8 cellular contexts compared by ENCODE assay signal in the genomic region with DNA sequence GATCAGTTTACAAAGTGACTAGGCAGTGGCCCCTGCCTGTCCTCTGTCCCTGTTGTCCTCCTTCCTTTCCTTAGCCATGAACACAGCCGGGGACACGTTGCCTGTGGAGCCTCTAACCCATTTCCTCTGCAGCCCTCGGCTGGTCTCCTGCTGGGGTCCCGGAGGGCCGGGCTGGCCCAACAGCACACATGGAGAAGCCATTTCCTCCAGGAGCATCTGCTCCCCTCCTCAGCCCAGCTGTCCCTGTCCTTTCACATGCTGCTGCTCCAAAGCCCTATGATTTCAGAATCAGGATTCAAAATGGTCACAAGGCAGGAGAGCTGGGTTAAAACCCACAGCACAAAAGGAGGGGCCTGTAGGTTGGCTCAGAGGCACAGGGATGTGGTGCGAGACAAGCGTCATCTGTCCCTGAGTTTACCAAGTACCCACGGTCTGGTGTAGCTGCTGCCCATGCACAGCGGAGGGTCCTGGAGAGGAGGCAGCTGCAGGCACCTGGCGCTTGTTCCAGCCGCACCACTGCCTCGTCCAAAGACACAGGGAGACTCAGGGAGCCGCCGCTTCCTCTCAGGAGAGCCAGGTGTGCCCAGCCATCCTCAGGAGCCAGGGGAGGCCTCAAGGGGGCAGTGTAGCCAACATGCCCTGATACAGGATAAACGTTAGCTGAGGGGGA. TPM values are rescaled to one million over a fixed set of nuclear protein-coding genes. Genes with fewer than 3 reads are reported as not detected.
DNase-seq lines count a peak whose midpoint lies in the region; ATAC-seq, FAIRE-seq and TF ChIP-seq lines count a peak whose summit lies in the region.

No MANE protein-coding gene starts in this region.

- no peaks in the 10 kb centered on the region for H3K36me3 Mint-ChIP-seq in stimulated activated memory B cell treated with anti-CD40 and anti-IgM and Interleukin-4, amounts not matched to agents 10 μg/mL and 1 μg/mL and 100 μg/mL, for 72 hours

- POLR2A ChIA-PET in HCT116 (lab: Charles Lee) = no interaction called here

- H3K27ac Mint-ChIP-seq in stimulated activated memory B cell treated with anti-CD40 and anti-IgM and Interleukin-4, amounts not matched to agents 10 μg/mL and 1 μg/mL and 100 μg/mL, for 72 hours = no peak overlapping the region

- H3K4me2 ChIP-seq in HCT116 (ENCODE audit: low read length) = peak overlapping the region; percentile 10; the same call in 1 of the 2 replicates

- no peaks in the 10 kb centered on the region for H3K9me2 ChIP-seq in HCT116 (ENCODE audit: insufficient read depth)

- RAD21 ChIA-PET in HCT116 (lab: Charles Lee; ENCODE audit: low non-redundant PET in 1 of 2, low total read pairs in 2 of 2, uncharacterized antibody in 2 of 2, unreplicated experiment in 2 of 2) = interaction anchor here in 1 of 2 experiments (1.0 kb wide), 1 partner anchor 252 kb away, joined by 6 read pairs; no protein-coding TSS in a partner anchor

- H3K27me3 ChIP-seq in HCT116 (ENCODE audit: insufficient read depth, low read length) (no peaks in the 10 kb centered on the region), pancreas (no peaks in the 10 kb centered on the region)

- H3K4me3 Mint-ChIP-seq in stimulated activated memory B cell treated with anti-CD40 and anti-IgM and Interleukin-4, amounts not matched to agents 10 μg/mL and 1 μg/mL and 100 μg/mL, for 72 hours = no peak overlapping the region

- peak; percentile 70 for TF ChIP-seq RAD21 in HCT116 (IDR thresholded peaks at IDR 0.05; ENCODE audit: low read depth)

- FAIRE-seq in pancreas (lab: Jason Lieb, UNC) = no peak

- peak overlapping the region; percentile 52 for H2AFZ ChIP-seq in HCT116 (ENCODE audit: low read depth, low read length, poor library complexity, severe bottlenecking)

- H3K9me3 Mint-ChIP-seq in stimulated activated memory B cell treated with anti-CD40 and anti-IgM and Interleukin-4, amounts not matched to agents 10 μg/mL and 1 μg/mL and 100 μg/mL, for 72 hours = no peaks in the 10 kb centered on the region

- H3K4me3 ChIP-seq in HCT116 (replicated peaks in 1 of 2; ENCODE audit: low read depth in 1 of 2, low read length in 2 of 2) = no peak overlapping the region
- H3K4me3 ChIP-seq in fibroblast of pulmonary artery (replicated peaks; ENCODE audit: low read depth, low read length) = no peak overlapping the region
- no peak overlapping the region for H3K4me3 ChIP-seq in pancreas

- no peaks in the 10 kb centered on the region for H4K20me1 ChIP-seq in HCT116 (ENCODE audit: insufficient read depth)

- H3K9me3 ChIP-seq in HCT116 (ENCODE audit: control insufficient read depth in 1 of 2, insufficient read depth in 1 of 2, low read depth in 1 of 2, low read length in 2 of 2) = no peaks in the 10 kb centered on the region
- H3K9me3 ChIP-seq in pancreas = no peaks in the 10 kb centered on the region

- BruUV-seq in HCT116 (replicated peaks; lab: Mats Ljungman, UMichigan) = no TSS peak

- TF ChIP-seq POLR2A in HCT116 (IDR thresholded peaks at IDR 0.05; ENCODE audit: borderline replicate concordance, extremely low read depth, insufficient read depth, insufficient read length) = no peak

- 34 to 35% methylated on average over 15 of the region's 15 CpGs for WGBS in pancreas, 2 donors

- CTCF ChIA-PET in HCT116 (lab: Charles Lee) = interaction anchor here (0.7 to 1.9 kb wide), 3 partner anchors 9 to 253 kb away, joined by 3 to 19 read pairs (median 3); no protein-coding TSS in a partner anchor

- H3K4me1 ChIP-seq in HCT116 (ENCODE audit: control insufficient read depth in 1 of 2, insufficient read depth in 2 of 2, low read length in 2 of 2) = peaks cover 7 to 22% of the 10 kb centered on the region in 2 experiments
- H3K4me1 ChIP-seq in pancreas = no peaks in the 10 kb centered on the region

- DNase-seq in COR-L47 (lab: John Stamatoyannopoulos, UW) (peak; percentile 87), HCT116 (ENCODE audit: low read depth, low spot score) (peak; percentile 22), NCI-H526 (lab: John Stamatoyannopoulos, UW) (peak; percentile 87 to 98), activated T-cell treated with anti-CD3 and anti-CD28 coated beads for 24 hours (ENCODE audit: low read depth) (peak; percentile 32), fibroblast of pulmonary artery (ENCODE audit: low read depth) (peak; percentile 34), pancreas (peak; percentile 43 to 87 (median 60))

- H3K36me3 ChIP-seq in HCT116 (ENCODE audit: control insufficient read depth in 1 of 2, insufficient read depth in 2 of 2, low read length in 2 of 2) (no peaks in the 10 kb centered on the region), pancreas (no peaks in the 10 kb centered on the region)

- H3K27ac ChIP-seq in HCT116 (ENCODE audit: low read depth, low read length) (no peak overlapping the region), pancreas (no peak overlapping the region)

- no peak overlapping the region for H3K9ac ChIP-seq in HCT116 (ENCODE audit: low read length)

- no peaks in the 10 kb centered on the region for H3K79me2 ChIP-seq in HCT116 (ENCODE audit: insufficient read depth, low read length)

- TF ChIP-seq CTCF in HCT116 (IDR thresholded peaks at IDR 0.05 in 2 of 3, conservative IDR thresholded peaks at IDR 0.05 in 1 of 3; ENCODE audit: borderline replicate concordance in 1 of 3, insufficient read depth in 1 of 3, low read depth in 2 of 3, low read length in 2 of 3) (peak; percentile 64 to 96 (median 87)), fibroblast of pulmonary artery (IDR thresholded peaks at IDR 0.05; ENCODE audit: low read length, missing control alignments) (peak; percentile 70), pancreas (IDR thresholded peaks at IDR 0.05) (peak; percentile 53 to 76 (median 60))

- ATAC-seq in HCT116 = peak; percentile 97
- peak; percentile 80 to 96 (median 92) for ATAC-seq in pancreas
- no peak for ATAC-seq in stimulated activated memory B cell treated with anti-CD40 and anti-IgM and Interleukin-4, amounts not matched to agents 10 μg/mL and 1 μg/mL and 100 μg/mL, for 72 hours
- no peak for ATAC-seq in HG02571 (IDR thresholded peaks at IDR 0.05; ENCODE audit: unreplicated experiment)

- peaks cover 9% of the 10 kb centered on the region for H3K4me1 Mint-ChIP-seq in stimulated activated memory B cell treated with anti-CD40 and anti-IgM and Interleukin-4, amounts not matched to agents 10 μg/mL and 1 μg/mL and 100 μg/mL, for 72 hours

- intact Hi-C loops in HCT116 (cut with micrococcal nuclease) = loop anchor here (1.0 to 5.0 kb wide), 2 partner anchors 121 to 253 kb away; partner anchors contain the start of gene CDON
- intact Hi-C loops in pancreas (cut with DNase I) = no loop called here

- H3K27me3 Mint-ChIP-seq in stimulated activated memory B cell treated with anti-CD40 and anti-IgM and Interleukin-4, amounts not matched to agents 10 μg/mL and 1 μg/mL and 100 μg/mL, for 72 hours = peaks cover 28% of the 10 kb centered on the region

TF ChIP-seq in HCT116, 20 proteins besides CTCF, POLR2A, EP300 and RAD21:
- TF ChIP-seq YY1 (IDR thresholded peaks at IDR 0.05; ENCODE audit: extremely low read depth, insufficient replicate concordance, low read depth, low read length) = peak; percentile 15
- no peak for TF ChIP-seq JUND (IDR thresholded peaks at IDR 0.05)
TF ChIP-seq in HCT116: peak in this region for 1.

RNA-seq across cellular contexts. Expression of gene VSIG10L2, which starts 4.1 kb away (rescaled TPM):
- not detected for total RNA-seq in HCT116 (2021; ENCODE audit: unreplicated experiment)
- polyA plus RNA-seq in HCT116 (2012) = not detected in 2 replicates
- under 1 TPM in 2 of 6 donors, not detected in 4; 0.28 to 0.52 TPM for total RNA-seq in pancreas
- under 1 TPM; 0.14 to 0.15 TPM for polyA plus RNA-seq in pancreas

RNA-seq across cellular contexts. Expression of gene DDX25, which starts 37.4 kb away (rescaled TPM):
- total RNA-seq in HCT116 (2021; ENCODE audit: unreplicated experiment) = 0.37 TPM
- polyA plus RNA-seq in HCT116 (2012) = 0.12 and 0.14 TPM in 2 replicates
- under 1 TPM; 0.41 to 0.98 (median 0.64) TPM for total RNA-seq in pancreas
- polyA plus RNA-seq in pancreas = 1 to 10 TPM in 1 of 2 donors, under 1 TPM in 1; 0.49 to 7.1 TPM

RNA-seq across cellular contexts. Expression of gene PUS3, which starts 38.7 kb away (rescaled TPM):
- total RNA-seq in HCT116 (2021; ENCODE audit: unreplicated experiment) = 11.9 TPM
- polyA plus RNA-seq in HCT116 (2012) = 7.0 and 7.2 TPM in 2 replicates
- total RNA-seq in pancreas = 10 to 100 TPM in 4 of 6 donors, 1 to 10 TPM in 2; 8.9 to 17.9 (median 11.5) TPM
- 10 to 100 TPM in 1 of 2 donors, 1 to 10 TPM in 1; 10.0 to 10.6 TPM for polyA plus RNA-seq in pancreas

RNA-seq across cellular contexts. Expression of gene HYLS1, which starts 54.3 kb away (rescaled TPM):
- total RNA-seq in HCT116 (2021; ENCODE audit: unreplicated experiment) = 18.9 TPM
- 4.6 and 11.1 TPM in 2 replicates for polyA plus RNA-seq in HCT116 (2012)
- 1 to 10 TPM in 3 of 6 donors, under 1 TPM in 3; 0.71 to 2.4 (median 1.2) TPM for total RNA-seq in pancreas
- polyA plus RNA-seq in pancreas = 1 to 10 TPM; 1.6 to 2.3 TPM

Comparison
In these comparisons a context has a peak if more than half of its experiments do, and no peak if none do; other contexts are left out.
1. DNase-seq: peak in every context shown above with its lines; median percentile 92 in NCI-H526; 87 in COR-L47; 60 in pancreas; 34 in fibroblast of pulmonary artery; 32 in activated T-cell treated with anti-CD3 and anti-CD28 coated beads for 24 hours; 22 in HCT116.
2. ATAC-seq: peak in HCT116 (single experiment) and pancreas (4 of 4); none in stimulated activated memory B cell treated with anti-CD40 and anti-IgM and Interleukin-4, amounts not matched to agents 10 μg/mL and 1 μg/mL and 100 μg/mL, for 72 hours (single experiment) and HG02571 (single experiment).
3. Peak in every context shown above with its lines, with median percentiles within 50 percentile points of each other: CTCF ChIP-seq.